ENCODE assay signal across 19 cellular contexts in genomic region chr16:76748698-76749097, GRCh38.
"Had no signal": no experiment of that assay in that cellular context is flagged by ENCODE, and none has a peak within 500 bp of the region (broad histone marks: within the 10 kb centered on the region; RNA-seq: fewer than 3 reads in every experiment).

No MANE protein-coding gene starts in this region.

- FAIRE-seq: kidney had no signal

- H3K4me3 ChIP-seq: coronary artery, left ventricle myocardium inferior, thoracic aorta, upper lobe of right lung had no signal

- DNase-seq: activated CD4-positive, alpha-beta memory T cell treated with anti-CD3 and anti-CD28 coated beads, Interleukin-2, amount 10 ng/mL, durations not matched to agents 7 days and 5 days; activated CD4-positive, alpha-beta T cell treated with anti-CD3 and anti-CD28 coated beads for 36 hours; activated gamma-delta T cell treated with Interleukin-2 at 50 U/mL for 16 hours; activated T-cell treated with anti-CD3 and anti-CD28 coated beads, Interleukin-2, amount 50 U/mL, for 4 hours; amniotic stem cell; caudate nucleus; hippocampal formation; kidney; left ventricle myocardium inferior; naive B cell; stimulated activated CD4-positive, alpha-beta T cell treated with anti-CD3 and anti-CD28 coated beads, Interleukin-12 subunit alpha, Interleukin-12 subunit beta, amount 100 ng/mL, for 4 hours; stimulated activated CD4-positive, alpha-beta T cell treated with anti-CD3 and anti-CD28 coated beads, Interleukin-2, amount 100 ng/mL, for 24 hours; upper lobe of right lung; WERI-Rb-1 had no signal

- H3K4me1 ChIP-seq: left ventricle myocardium inferior, parathyroid adenoma, upper lobe of right lung had no signal

- H3K36me3 ChIP-seq: left ventricle myocardium inferior, thoracic aorta, upper lobe of right lung, WERI-Rb-1 had no signal

- H3K27me3 ChIP-seq: upper lobe of right lung had no signal

- H3K9me3 ChIP-seq: left ventricle myocardium inferior, thoracic aorta, upper lobe of right lung had no signal

- ATAC-seq: activated CD4-positive, alpha-beta T cell treated with anti-CD3 and anti-CD28 coated beads for 36 hours; activated T-cell treated with anti-CD3 and anti-CD28 coated beads, Interleukin-2, amount 50 U/mL, for 4 hours; esophagus mucosa; stimulated activated effector memory CD8-positive, alpha-beta T cell treated with anti-CD3 and anti-CD28 coated beads, Interleukin-12 subunit alpha, Interleukin-12 subunit beta, amount 100 ng/mL, for 72 hours; upper lobe of right lung had no signal

- H3K27ac ChIP-seq: coronary artery, left ventricle myocardium inferior, parathyroid adenoma, thoracic aorta, upper lobe of right lung, WERI-Rb-1 had no signal
